1 cellular context compared by ENCODE assay signal in genomic region chr14:105499256-105500035, GRCh38.
TF ChIP-seq lines count a peak whose summit lies in the region.

No MANE protein-coding gene starts in this region.

TF ChIP-seq in K562, 482 proteins besides CTCF, POLR2A, EP300 and RAD21:
- TF ChIP-seq FOXJ2 (tag; IDR thresholded peaks at IDR 0.05) (no peak), KDM4B (IDR thresholded peaks at IDR 0.05; ENCODE audit: borderline replicate concordance in 2 of 2, low read depth in 1 of 2) (no peak), IFI16 (CRISPR knock-in tag; IDR thresholded peaks at IDR 0.05) (no peak), POLR2G (IDR thresholded peaks at IDR 0.05; ENCODE audit: low read depth, low read length) (peak; percentile 62), SP2 (IDR thresholded peaks at IDR 0.05; ENCODE audit: extremely low read depth, low read depth, low read length, poor library complexity, severe bottlenecking) (no peak)
